In the genomic region with DNA sequence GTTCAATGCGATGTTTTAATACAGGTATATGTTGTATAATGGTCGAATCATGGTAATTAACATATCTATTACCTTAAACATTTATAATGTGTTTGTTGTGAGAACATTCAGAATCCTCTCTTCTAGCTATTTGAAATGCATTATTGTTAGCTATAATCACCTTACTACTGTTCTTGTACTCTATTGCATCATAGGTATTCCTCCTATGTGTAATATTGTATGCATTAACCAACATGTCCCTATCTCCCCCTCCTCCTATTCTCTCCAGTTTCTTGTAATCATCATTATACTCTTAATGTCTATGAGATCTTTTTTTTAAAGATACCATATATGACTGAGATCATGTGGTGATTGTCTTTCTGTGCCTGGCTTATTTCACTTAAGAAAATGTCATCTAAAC, we compare ENCODE assay signal across 6 cellular contexts.
"Had no signal": no experiment of that assay in that cellular context is flagged by ENCODE, and none has a peak within 500 bp of the region (broad histone marks: within the 10 kb centered on the region; RNA-seq: fewer than 3 reads in every experiment).

No MANE protein-coding gene starts in this region.

- H3K4me3 ChIP-seq: K562 had no signal

- H3K4me2 ChIP-seq: KMS-11 had no signal

- H3K27ac ChIP-seq: HL-60, KMS-11 had no signal

- ATAC-seq: K562 had no signal

- FAIRE-seq: HTR-8/SVneo, K562 had no signal

- DNase-seq: KBM-7, KG1 had no signal

- H3K9ac ChIP-seq: KMS-11 had no signal
